In genomic region chr17:7579839-7580630, GRCh38 we compare ENCODE assay signal across 8 cellular contexts. TPM values are rescaled to one million over a fixed set of nuclear protein-coding genes. Genes with fewer than 3 reads are reported as not detected.
A peak's percentile ranks its signal among the peaks of the same experiment; 100 is the strongest.
DNase-seq lines count a peak whose midpoint lies in the region; ATAC-seq and TF ChIP-seq lines count a peak whose summit lies in the region.

No MANE protein-coding gene starts in this region.

- H3K27ac ChIP-seq in substantia nigra (ENCODE audit: low read depth, low read length, poor library complexity, severe bottlenecking) = peak overlapping the region; percentile 68

- no peak for ATAC-seq in activated CD4-positive, alpha-beta T cell treated with anti-CD3 and anti-CD28 coated beads for 36 hours
- no peak for ATAC-seq in activated B cell treated with CpG ODN at 0.5 μM for 24 hours (ENCODE audit: low read depth)
- no peak for ATAC-seq in HG02610 (IDR thresholded peaks at IDR 0.05; ENCODE audit: unreplicated experiment)

- DNase-seq in activated CD4-positive, alpha-beta T cell treated with anti-CD3 and anti-CD28 coated beads for 36 hours = peak; percentile 55
- no peak for DNase-seq in activated CD4-positive, alpha-beta T cell treated with anti-CD3 and anti-CD28 coated beads for 1 hour
- DNase-seq in activated B cell treated with CpG ODN at 0.5 μM for 24 hours = no peak
- DNase-seq in immature natural killer cell = no peak
- no peak for DNase-seq in substantia nigra (lab: John Stamatoyannopoulos, UW)
- DNase-seq in SHP77 (lab: John Stamatoyannopoulos, UW) = no peak
- DNase-seq in nucleus accumbens (lab: John Stamatoyannopoulos, UW) = no peak

- H3K27me3 Mint-ChIP-seq in activated CD4-positive, alpha-beta T cell treated with anti-CD3 and anti-CD28 coated beads for 36 hours = no peaks in the 10 kb centered on the region
- H3K27me3 Mint-ChIP-seq in activated B cell treated with CpG ODN at 0.5 μM for 24 hours (no peaks in the 10 kb centered on the region), immature natural killer cell (ENCODE audit: low read depth in 3 of 3) (peaks cover 36 to 54% (median 40%) of the 10 kb centered on the region in 3 donors)

- no peak for TF ChIP-seq CTCF in activated B cell treated with CpG ODN at 0.5 μM for 24 hours (IDR thresholded peaks at IDR 0.05)

- peaks cover 64% of the 10 kb centered on the region for H3K36me3 Mint-ChIP-seq in activated CD4-positive, alpha-beta T cell treated with anti-CD3 and anti-CD28 coated beads for 36 hours (ENCODE audit: low read depth)
- H3K36me3 Mint-ChIP-seq in activated B cell treated with CpG ODN at 0.5 μM for 24 hours (ENCODE audit: low read depth) (peaks cover 68% of the 10 kb centered on the region), immature natural killer cell (peaks cover 15 to 48% (median 34%) of the 10 kb centered on the region in 3 donors)

- CTCF ChIA-PET in activated CD4-positive, alpha-beta T cell treated with anti-CD3 and anti-CD28 coated beads for 36 hours (lab: Charles Lee) = interaction anchor here (0.7 to 1.6 kb wide), 7 partner anchors 9 to 283 kb away, joined by 3 to 8 read pairs (median 3); partner anchors contain the start of genes SOX15 and TNFSF12
- CTCF ChIA-PET in activated B cell treated with CpG ODN at 0.5 μM for 24 hours (lab: Charles Lee) = interaction anchor here (3.5 kb wide), 1 partner anchor 9 kb away, joined by 22 read pairs; the partner anchor contains the start of gene SOX15

- POLR2A ChIA-PET in activated CD4-positive, alpha-beta T cell treated with anti-CD3 and anti-CD28 coated beads for 36 hours (lab: Charles Lee) = interaction anchor here (0.6 to 3.9 kb wide), 8 partner anchors 10 to 338 kb away, joined by 3 to 25 read pairs (median 3); partner anchors contain the start of genes GABARAP, NEURL4, SOX15 and TP53
- POLR2A ChIA-PET in activated B cell treated with CpG ODN at 0.5 μM for 24 hours (lab: Charles Lee) = interaction anchor here (0.6 to 3.1 kb wide), 25 partner anchors 9 to 797 kb away, joined by 3 to 36 read pairs (median 5); partner anchors contain the start of genes ACAP1, FXR2, POLR2A and SAT2

- no peaks in the 10 kb centered on the region for H3K9me3 Mint-ChIP-seq in activated CD4-positive, alpha-beta T cell treated with anti-CD3 and anti-CD28 coated beads for 36 hours (ENCODE audit: low read depth)
- H3K9me3 Mint-ChIP-seq in activated B cell treated with CpG ODN at 0.5 μM for 24 hours = no peaks in the 10 kb centered on the region
- no peaks in the 10 kb centered on the region for H3K9me3 Mint-ChIP-seq in immature natural killer cell

- peak overlapping the region; percentile 56 for H3K4me3 Mint-ChIP-seq in activated CD4-positive, alpha-beta T cell treated with anti-CD3 and anti-CD28 coated beads for 36 hours
- H3K4me3 Mint-ChIP-seq in activated B cell treated with CpG ODN at 0.5 μM for 24 hours (peak overlapping the region; percentile 25), immature natural killer cell (peak overlapping the region; percentile 6 to 65 (median 40))

- intact Hi-C loops in activated CD4-positive, alpha-beta T cell treated with anti-CD3 and anti-CD28 coated beads for 36 hours (cut with DNase I, micrococcal nuclease) = loop anchor here (5.0 to 10.0 kb wide), 3 partner anchors 352 to 575 kb away; partner anchors contain the start of genes CNTROB (in 1 of the 2), PER1 (in 1 of the 2), SLC16A11 (in 1 of the 2) and TRAPPC1 (in 1 of the 2)
- intact Hi-C loops in activated B cell treated with CpG ODN at 0.5 μM for 24 hours (cut with micrococcal nuclease) = loop anchor here (10.0 kb wide), 1 partner anchor 535 kb away; the partner anchor contains the start of gene SLC16A11

- H3K27ac Mint-ChIP-seq in activated CD4-positive, alpha-beta T cell treated with anti-CD3 and anti-CD28 coated beads for 36 hours = peak overlapping the region; percentile 94
- H3K27ac Mint-ChIP-seq in activated B cell treated with CpG ODN at 0.5 μM for 24 hours = peak overlapping the region; percentile 89
- H3K27ac Mint-ChIP-seq in immature natural killer cell = peak overlapping the region; percentile 80 to 96 (median 86)

- H3K4me1 Mint-ChIP-seq in activated CD4-positive, alpha-beta T cell treated with anti-CD3 and anti-CD28 coated beads for 36 hours = peaks cover 80% of the 10 kb centered on the region
- H3K4me1 Mint-ChIP-seq in activated B cell treated with CpG ODN at 0.5 μM for 24 hours = peaks cover 90% of the 10 kb centered on the region
- H3K4me1 Mint-ChIP-seq in immature natural killer cell = peaks cover 78 to 82% of the 10 kb centered on the region in 2 donors

RNA-seq across cellular contexts. Expression of gene CD68, which starts 0.6 kb away (rescaled TPM):
- total RNA-seq in activated CD4-positive, alpha-beta T cell treated with anti-CD3 and anti-CD28 coated beads for 36 hours = 10 to 100 TPM in 1 of 2 experiments, 1 to 10 TPM in 1; 9.2 to 13.7 TPM
- total RNA-seq in activated B cell treated with CpG ODN at 0.5 μM for 24 hours = 7.2 and 7.8 TPM in 2 replicates
- polyA plus RNA-seq in immature natural killer cell = 1 to 10 TPM; 1.9 to 6.5 (median 6.1) TPM

RNA-seq across cellular contexts. Expression of gene MPDU1, which starts 3.6 kb away (rescaled TPM):
- 10 to 100 TPM; 51.7 to 77.0 TPM for total RNA-seq in activated CD4-positive, alpha-beta T cell treated with anti-CD3 and anti-CD28 coated beads for 36 hours
- total RNA-seq in activated B cell treated with CpG ODN at 0.5 μM for 24 hours = 50.7 and 58.9 TPM in 2 replicates
- 10 to 100 TPM; 31.6 to 44.0 (median 41.6) TPM for polyA plus RNA-seq in immature natural killer cell

RNA-seq across cellular contexts. Expression of gene SOX15, which starts 9.9 kb away (rescaled TPM):
- under 1 TPM in 1 of 2 experiments, not detected in 1; 0.16 TPM for total RNA-seq in activated CD4-positive, alpha-beta T cell treated with anti-CD3 and anti-CD28 coated beads for 36 hours
- total RNA-seq in activated B cell treated with CpG ODN at 0.5 μM for 24 hours = 0.24 and 0.64 TPM in 2 replicates
- not detected for polyA plus RNA-seq in immature natural killer cell

RNA-seq across cellular contexts. Expression of gene SENP3, which starts 18.3 kb away (rescaled TPM):
- total RNA-seq in activated CD4-positive, alpha-beta T cell treated with anti-CD3 and anti-CD28 coated beads for 36 hours = 10 to 100 TPM; 59.0 to 78.9 TPM
- total RNA-seq in activated B cell treated with CpG ODN at 0.5 μM for 24 hours = 49.6 and 55.8 TPM in 2 replicates
- 10 to 100 TPM; 17.5 to 19.4 (median 19.0) TPM for polyA plus RNA-seq in immature natural killer cell

RNA-seq across cellular contexts. Expression of gene TNFSF13, which starts 21.5 kb away (rescaled TPM):
- total RNA-seq in activated CD4-positive, alpha-beta T cell treated with anti-CD3 and anti-CD28 coated beads for 36 hours = 1 to 10 TPM; 1.8 to 2.5 TPM
- total RNA-seq in activated B cell treated with CpG ODN at 0.5 μM for 24 hours = 14.4 and 15.3 TPM in 2 replicates
- 1 to 10 TPM; 1.4 to 6.1 (median 5.3) TPM for polyA plus RNA-seq in immature natural killer cell
